18 cellular contexts compared by ENCODE assay signal in the genomic region with DNA sequence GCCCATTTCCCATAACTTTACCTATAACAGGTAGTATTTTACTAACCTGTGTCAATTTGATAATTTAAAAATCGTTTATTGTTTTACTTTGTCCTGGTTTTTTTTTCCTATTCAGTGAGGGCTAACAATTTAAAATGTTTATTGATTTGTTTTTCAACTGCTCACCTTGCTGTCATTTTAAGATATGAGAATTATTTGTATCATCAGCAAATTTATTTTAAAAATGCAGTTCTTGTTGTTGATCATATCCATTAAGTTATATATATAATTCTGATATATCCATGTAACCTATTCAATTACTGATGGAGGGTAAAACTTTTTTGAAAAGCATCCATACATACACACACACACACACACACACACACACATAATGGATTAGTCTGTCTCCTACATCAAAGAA.
"Had no signal": no experiment of that assay in that cellular context is flagged by ENCODE, and none has a peak within 500 bp of the region (broad histone marks: within the 10 kb centered on the region; RNA-seq: fewer than 3 reads in every experiment).

No MANE protein-coding gene starts in this region.

- H3K27me3 ChIP-seq: esophagus muscularis mucosa, gastroesophageal sphincter, heart left ventricle, tibial nerve had no signal

- H3K4me3 ChIP-seq: esophagus muscularis mucosa, gastroesophageal sphincter, heart left ventricle, tibial nerve had no signal

- DNase-seq: activated CD4-positive, alpha-beta T cell treated with anti-CD3 and anti-CD28 coated beads, Interleukin-2, amount 10 ng/mL, durations not matched to agents 24 days and 14 days; activated CD4-positive, CD25-positive, alpha-beta regulatory T cell; activated CD8-positive, alpha-beta T cell treated with anti-CD3 and anti-CD28 coated beads for 36 hours; activated naive CD4-positive, alpha-beta T cell treated with anti-CD3 and anti-CD28 coated beads for 36 hours; activated T-cell treated with anti-CD3 and anti-CD28 coated beads, Interleukin-2, amount 50 U/mL, for 1 hour; aorta; effector CD8-positive, alpha-beta T cell; heart left ventricle; mesendoderm; nephron progenitor cell; nucleus accumbens; stimulated activated CD8-positive, alpha-beta memory T cell treated with anti-CD3 and anti-CD28 coated beads, Interleukin-4, amount 100 ng/mL, for 48 hours; stimulated activated naive CD4-positive, alpha-beta T cell treated with Interleukin-2 at 50 U/mL for 16 hours; T-cell had no signal

- H3K27ac ChIP-seq: esophagus muscularis mucosa, gastroesophageal sphincter, heart left ventricle, tibial nerve had no signal

- H3K4me1 Mint-ChIP-seq: nephron progenitor cell had no signal

- H3K27ac Mint-ChIP-seq: activated T-helper 2 cell treated with anti-CD3 and anti-CD28 coated beads, Interferon-gamma antibody, Interleukin-2, Interleukin-4, amounts not matched to agents 10 μg/mL and 5 μg/mL and 100 μg/mL, durations not matched to agents 14 hours and 24 hours and 36 hours had no signal

- H3K27me3 Mint-ChIP-seq: activated CD4-positive, alpha-beta T cell treated with anti-CD3 and anti-CD28 coated beads, Interleukin-2, amount 10 ng/mL, durations not matched to agents 24 days and 14 days; activated CD8-positive, alpha-beta T cell treated with anti-CD3 and anti-CD28 coated beads for 36 hours; T-cell had no signal

- H3K36me3 ChIP-seq: esophagus muscularis mucosa, gastroesophageal sphincter, heart left ventricle, tibial nerve had no signal

- ATAC-seq: activated CD8-positive, alpha-beta T cell treated with anti-CD3 and anti-CD28 coated beads for 36 hours; gastroesophageal sphincter; heart left ventricle; T-cell had no signal

- H3K4me1 ChIP-seq: tibial nerve had no signal

- H3K4me3 Mint-ChIP-seq: activated CD4-positive, alpha-beta T cell treated with anti-CD3 and anti-CD28 coated beads, Interleukin-2, amount 10 ng/mL, durations not matched to agents 24 days and 14 days; activated CD8-positive, alpha-beta T cell treated with anti-CD3 and anti-CD28 coated beads for 36 hours; activated naive CD4-positive, alpha-beta T cell treated with anti-CD3 and anti-CD28 coated beads for 36 hours; nephron progenitor cell; T-cell had no signal
